Comparison of ENCODE assay signal across 8 cellular contexts in genomic region chr16:89722392-89723278, GRCh38. TPM values are rescaled to one million over a fixed set of nuclear protein-coding genes. Genes with fewer than 3 reads are reported as not detected.
DNase-seq lines count a peak whose midpoint lies in the region; ATAC-seq and TF ChIP-seq lines count a peak whose summit lies in the region.

No MANE protein-coding gene starts in this region.

- TF ChIP-seq POLR2A in stomach (IDR thresholded peaks at IDR 0.05), result no peak

- intact Hi-C loops in stomach (cut with DNase I; ENCODE audit: low total_unique reads), result no loop called here

- H3K4me3 Mint-ChIP-seq in effector memory CD8-positive, alpha-beta T cell, result peak overlapping the region; percentile 87 to 93

- peak overlapping the region; percentile 78 for H3K9ac ChIP-seq in Loucy (ENCODE audit: low read depth, low read length, poor library complexity, severe bottlenecking)

- H3K4me1 Mint-ChIP-seq in effector memory CD8-positive, alpha-beta T cell (ENCODE audit: low read depth in 2 of 2), result peaks cover 24 to 36% of the 10 kb centered on the region in 2 donors

- WGBS in stomach, 5 donors, result 15 to 40% (median 22%) methylated on average over 27 to 56 of the region's 56 CpGs

- H3K4me1 ChIP-seq in Loucy (ENCODE audit: insufficient read depth, low read length, poor library complexity, severe bottlenecking) (peaks cover 13% of the 10 kb centered on the region), mononuclear cell (ENCODE audit: insufficient read depth, low read length) (peaks cover 82% of the 10 kb centered on the region), stomach (peaks cover 30 to 79% (median 52%) of the 10 kb centered on the region in 4 donors)

- no peaks in the 10 kb centered on the region for H3K9me3 ChIP-seq in Loucy (ENCODE audit: insufficient read depth, low read depth, low read length)
- H3K9me3 ChIP-seq in mononuclear cell (ENCODE audit: low read depth, low read length), result no peaks in the 10 kb centered on the region
- H3K9me3 ChIP-seq in stomach, result no peaks in the 10 kb centered on the region

- H3K4me2 ChIP-seq in Loucy (ENCODE audit: low read depth, low read length, poor library complexity, severe bottlenecking), result peak overlapping the region; percentile 70

- peak overlapping the region; percentile 80 for H3K4me3 ChIP-seq in Loucy (ENCODE audit: low read length, poor library complexity, severe bottlenecking)
- H3K4me3 ChIP-seq in mononuclear cell (ENCODE audit: low read length), result peak overlapping the region; percentile 73
- H3K4me3 ChIP-seq in stomach, result peak overlapping the region; percentile 66 to 91 (median 78)

- no peaks in the 10 kb centered on the region for H3K27me3 Mint-ChIP-seq in effector memory CD8-positive, alpha-beta T cell

- H3K9me3 Mint-ChIP-seq in effector memory CD8-positive, alpha-beta T cell, result no peaks in the 10 kb centered on the region

- no peak overlapping the region for H2AFZ ChIP-seq in Loucy (ENCODE audit: low read length)

- peak overlapping the region; percentile 96 to 98 for H3K27ac Mint-ChIP-seq in effector memory CD8-positive, alpha-beta T cell

- H3K36me3 Mint-ChIP-seq in effector memory CD8-positive, alpha-beta T cell (ENCODE audit: insufficient read depth), result peaks cover 80% of the 10 kb centered on the region

- no peaks in the 10 kb centered on the region for H3K27me3 ChIP-seq in Loucy (ENCODE audit: insufficient read depth, low read length, poor library complexity, severe bottlenecking)
- no peaks in the 10 kb centered on the region for H3K27me3 ChIP-seq in mononuclear cell (ENCODE audit: insufficient read depth, low read length)
- no peaks in the 10 kb centered on the region for H3K27me3 ChIP-seq in stomach

- peak; percentile 66 to 77 for DNase-seq in activated CD4-positive, alpha-beta T cell treated with anti-CD3 and anti-CD28 coated beads, Interleukin-2, amount 50 U/mL, for 48 hours
- peak; percentile 75 for DNase-seq in effector memory CD8-positive, alpha-beta T cell
- DNase-seq in stomach (peak; percentile 83), COLO829 (ENCODE audit: low spot score) (no peak), NCI-H1048 (lab: John Stamatoyannopoulos, UW) (no peak)

- peak overlapping the region; percentile 92 to 99 (median 96) for H3K27ac ChIP-seq in stomach

- H3K36me3 ChIP-seq in Loucy (ENCODE audit: insufficient read depth, low read length) (no peaks in the 10 kb centered on the region; the same call in 1 of the 2 replicates), stomach (peaks cover 15 to 52% (median 50%) of the 10 kb centered on the region in 4 donors)

- H3K9me2 ChIP-seq in Loucy (replicated peaks; ENCODE audit: low read depth, low read length), result no peaks in the 10 kb centered on the region

- no peaks in the 10 kb centered on the region for H3F3A ChIP-seq in Loucy (ENCODE audit: low read depth)

- H3K79me2 ChIP-seq in Loucy (ENCODE audit: insufficient read depth, low read length), result peaks cover 22% of the 10 kb centered on the region

- peak; percentile 18 for ATAC-seq in GM19035 (IDR thresholded peaks at IDR 0.05; ENCODE audit: unreplicated experiment)
- peak; percentile 44 for ATAC-seq in effector memory CD8-positive, alpha-beta T cell (replicated peaks)

- TF ChIP-seq EP300 in stomach (IDR thresholded peaks at IDR 0.05), result no peak

- TF ChIP-seq CTCF in Loucy (conservative IDR thresholded peaks at IDR 0.05; ENCODE audit: low read length), result no peak
- no peak for TF ChIP-seq CTCF in stomach (IDR thresholded peaks at IDR 0.05)

- H4K20me1 ChIP-seq in Loucy (ENCODE audit: insufficient read depth, low read length, poor library complexity, severe bottlenecking), result peaks cover 24% of the 10 kb centered on the region

RNA-seq across cellular contexts. Expression of gene ZNF276, which starts 1.3 kb away (rescaled TPM):
- total RNA-seq in mononuclear cell (48.9 TPM), stomach (100 to 1,000 TPM in 3 of 5 donors, 10 to 100 TPM in 2; 27.2 to 418 (median 105) TPM)
- polyA plus RNA-seq in stomach, result 10 to 100 TPM; 11.0 to 24.5 (median 13.6) TPM

RNA-seq across cellular contexts. Expression of gene VPS9D1, which starts 1.9 kb away (rescaled TPM):
- 5.2 TPM for total RNA-seq in mononuclear cell
- 10 to 100 TPM in 2 of 5 donors, 1 to 10 TPM in 3; 2.7 to 43.2 (median 4.3) TPM for total RNA-seq in stomach
- 10 to 100 TPM in 2 of 3 donors, 1 to 10 TPM in 1; 6.3 to 23.7 (median 11.4) TPM for polyA plus RNA-seq in stomach

RNA-seq across cellular contexts. Expression of gene SPATA2L, which starts 21.1 kb away (rescaled TPM):
- 10.6 TPM for total RNA-seq in mononuclear cell
- 10 to 100 TPM in 3 of 5 donors, 1 to 10 TPM in 1, not detected in 1; 9.7 to 41.4 (median 32.3) TPM for total RNA-seq in stomach
- 10 to 100 TPM; 10.6 to 12.8 (median 12.2) TPM for polyA plus RNA-seq in stomach

RNA-seq across cellular contexts. Expression of gene CDK10, which starts 36.1 kb away (rescaled TPM):
- 12.7 TPM for total RNA-seq in mononuclear cell
- 100 to 1,000 TPM in 3 of 5 donors, 10 to 100 TPM in 2; 40.9 to 256 (median 133) TPM for total RNA-seq in stomach
- 100 to 1,000 TPM in 1 of 3 donors, 10 to 100 TPM in 2; 60.0 to 106 (median 67.1) TPM for polyA plus RNA-seq in stomach

Comparison
In these comparisons a context has a peak if more than half of its experiments do, and no peak if none do; other contexts are left out.
1. DNase-seq: peak in activated CD4-positive, alpha-beta T cell treated with anti-CD3 and anti-CD28 coated beads, Interleukin-2, amount 50 U/mL, for 48 hours (2 of 2), effector memory CD8-positive, alpha-beta T cell (3 of 3) and stomach (single experiment); none in COLO829 (single experiment) and NCI-H1048 (single experiment).
2. Peak in every context shown above with its lines, with median percentiles within 50 percentile points of each other: H3K4me3 ChIP-seq.